29 cellular contexts compared by ENCODE assay signal in the genomic region with DNA sequence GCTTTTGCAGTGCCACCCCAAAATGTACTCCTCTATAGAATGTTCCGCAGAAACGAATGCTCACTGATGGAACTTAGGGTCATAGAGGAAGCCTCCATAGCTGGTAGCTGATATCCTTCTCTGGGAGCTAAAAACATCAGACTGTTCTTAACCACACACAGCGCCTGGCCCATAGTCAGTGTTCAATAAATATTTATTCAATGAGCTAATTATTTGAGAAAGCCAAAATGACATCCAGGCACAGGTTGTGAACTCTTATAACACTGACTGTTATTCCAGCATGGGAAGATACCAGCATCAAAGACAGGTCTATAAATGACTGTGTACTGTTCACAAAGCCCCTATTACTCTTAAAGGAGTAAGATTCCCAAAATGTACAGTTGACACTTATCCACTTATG. TPM values are rescaled to one million over a fixed set of nuclear protein-coding genes. Genes with fewer than 3 reads are reported as not detected.
"Had no signal": no experiment of that assay in that cellular context is flagged by ENCODE, and none has a peak within 500 bp of the region (broad histone marks: within the 10 kb centered on the region; RNA-seq: fewer than 3 reads in every experiment).

No MANE protein-coding gene starts in this region.

- H3K4me1 Mint-ChIP-seq: activated CD4-positive, alpha-beta T cell treated with anti-CD3 and anti-CD28 coated beads for 36 hours; nephron had no signal

- DNase-seq: activated CD4-positive, alpha-beta T cell treated with anti-CD3 and anti-CD28 coated beads for 36 hours; activated CD4-positive, alpha-beta T cell treated with anti-CD3 and anti-CD28 coated beads, Interleukin-2, amount 50 U/mL, for 4 hours; activated CD4-positive, CD25-positive, alpha-beta regulatory T cell; activated gamma-delta T cell treated with Interleukin-2 at 50 U/mL for 16 hours; activated naive CD4-positive, alpha-beta T cell treated with anti-CD3 and anti-CD28 coated beads, Interleukin-2, amount 50 U/mL, for 16 hours; activated T-cell treated with anti-CD3 and anti-CD28 coated beads, Interleukin-2, amount 50 U/mL, for 1 hour; amniotic stem cell; caudate nucleus; endodermal cell; foreskin keratinocyte; heart right ventricle; left ventricle myocardium superior; mammary epithelial cell; stimulated activated CD4-positive, alpha-beta T cell treated with anti-CD3 and anti-CD28 coated beads, Interleukin-12 subunit alpha, Interleukin-12 subunit beta, amount 100 ng/mL, for 4 hours; stimulated activated CD4-positive, alpha-beta T cell treated with anti-CD3 and anti-CD28 coated beads, Interleukin-4, amount 100 ng/mL, for 1 hour; substantia nigra; T-helper 1 cell had no signal

- H3K27me3 ChIP-seq: esophagus muscularis mucosa, foreskin keratinocyte, heart right ventricle, vagina had no signal

- H3K36me3 ChIP-seq: esophagus muscularis mucosa, heart right ventricle, vagina had no signal

- FAIRE-seq: astrocyte had no signal

- H3K9me3 Mint-ChIP-seq: dendritic cell treated with granulocyte-macrophage colony-stimulating factor and Interleukin-4, amounts not matched to agents 40 ng/mL and 50 ng/mL, for 4 days; endodermal cell; nephron; stimulated activated naive CD8-positive, alpha-beta T cell treated with anti-CD3 and anti-CD28 coated beads, Interleukin-15, Interleukin-2, amounts not matched to agents 100 ng/mL and 50 ng/mL, for 24 hours; T-helper 2 cell treated with Interferon-gamma antibody and Interleukin-4, amounts not matched to agents 5 μg/mL and 100 μg/mL, for 36 hours; type B pancreatic cell had no signal

- ATAC-seq: activated CD4-positive, alpha-beta T cell treated with anti-CD3 and anti-CD28 coated beads for 36 hours; foreskin keratinocyte; heart right ventricle; left ventricle myocardium superior; sciatic nerve had no signal

- H3K9me3 ChIP-seq: esophagus muscularis mucosa, heart right ventricle, vagina had no signal

- H3K27ac Mint-ChIP-seq: activated CD4-positive, alpha-beta T cell treated with anti-CD3 and anti-CD28 coated beads for 36 hours; dendritic cell treated with granulocyte-macrophage colony-stimulating factor and Interleukin-4, amounts not matched to agents 40 ng/mL and 50 ng/mL, for 4 days; endodermal cell; nephron; stimulated activated naive CD8-positive, alpha-beta T cell treated with anti-CD3 and anti-CD28 coated beads, Interleukin-15, Interleukin-2, amounts not matched to agents 100 ng/mL and 50 ng/mL, for 24 hours; T-helper 2 cell treated with Interferon-gamma antibody and Interleukin-4, amounts not matched to agents 5 μg/mL and 100 μg/mL, for 36 hours; type B pancreatic cell had no signal

- H3K4me3 Mint-ChIP-seq: activated CD4-positive, alpha-beta T cell treated with anti-CD3 and anti-CD28 coated beads for 36 hours; dendritic cell treated with granulocyte-macrophage colony-stimulating factor and Interleukin-4, amounts not matched to agents 40 ng/mL and 50 ng/mL, for 4 days; endodermal cell; nephron; stimulated activated naive CD8-positive, alpha-beta T cell treated with anti-CD3 and anti-CD28 coated beads, Interleukin-15, Interleukin-2, amounts not matched to agents 100 ng/mL and 50 ng/mL, for 24 hours; T-helper 2 cell treated with Interferon-gamma antibody and Interleukin-4, amounts not matched to agents 5 μg/mL and 100 μg/mL, for 36 hours; type B pancreatic cell had no signal

- H3K27ac ChIP-seq: esophagus muscularis mucosa, foreskin keratinocyte, skin epidermis, vagina had no signal

- H3K36me3 Mint-ChIP-seq: type B pancreatic cell had no signal

- H3K4me3 ChIP-seq: esophagus muscularis mucosa, heart right ventricle, skin epidermis, vagina had no signal

- H3K4me1 ChIP-seq: esophagus muscularis mucosa, foreskin keratinocyte, vagina had no signal

RNA-seq across cellular contexts. Expression of gene GDF9, which starts 12.9 kb away (rescaled TPM):
- total RNA-seq: vagina had no signal

RNA-seq across cellular contexts. Expression of gene SOWAHA, which starts 40.2 kb away (rescaled TPM):
- total RNA-seq: glomerular endothelial cell, mammary epithelial cell, posterior vena cava, vagina had no signal
- polyA plus RNA-seq: foreskin keratinocyte had no signal
